Comparison of ENCODE assay signal across 8 cellular contexts in genomic region chr2:230847883-230848388, GRCh38. TPM values are rescaled to one million over a fixed set of nuclear protein-coding genes. Genes with fewer than 3 reads are reported as not detected.
DNase-seq lines count a peak whose midpoint lies in the region; ATAC-seq and TF ChIP-seq lines count a peak whose summit lies in the region.

No MANE protein-coding gene starts in this region.

- no peak overlapping the region for H3K18ac ChIP-seq in neuronal stem cell (ENCODE audit: low read length)

- no peak overlapping the region for H2BK15ac ChIP-seq in neuronal stem cell (ENCODE audit: low read length)

- peak; percentile 83 to 93 (median 88) for TF ChIP-seq CTCF in Peyer's patch (IDR thresholded peaks at IDR 0.05)

- no peak for TF ChIP-seq POLR2A in Peyer's patch (IDR thresholded peaks at IDR 0.05)

- H4K91ac ChIP-seq in neuronal stem cell (ENCODE audit: low read depth, low read length, poor library complexity) = no peak overlapping the region

- H3K4me3 ChIP-seq in Peyer's patch (no peak overlapping the region), neuronal stem cell (ENCODE audit: low read length in 2 of 2) (no peak overlapping the region)

- peaks cover 0 to 4% (median 0%) of the 10 kb centered on the region in 4 donors for H3K9me3 ChIP-seq in Peyer's patch
- peaks cover 0 to 6% of the 10 kb centered on the region in 2 donors for H3K9me3 ChIP-seq in neuronal stem cell (replicated peaks in 1 of 2; ENCODE audit: control insufficient read depth in 2 of 2, insufficient read depth in 1 of 2, low read depth in 1 of 2, low read length in 2 of 2)

- no peak overlapping the region for H3K4ac ChIP-seq in neuronal stem cell (ENCODE audit: low read length)

- no peak overlapping the region for H3K14ac ChIP-seq in neuronal stem cell (ENCODE audit: low read length)

- H3K9ac ChIP-seq in neuronal stem cell (ENCODE audit: low read depth, low read length, poor library complexity) = no peak overlapping the region

- ATAC-seq in GM19043 (IDR thresholded peaks at IDR 0.05; ENCODE audit: low read depth, unreplicated experiment) (peak; percentile 89), HG03457 (IDR thresholded peaks at IDR 0.05; ENCODE audit: unreplicated experiment) (peak; percentile 81)

- DNase-seq in CD1c-positive myeloid dendritic cell (ENCODE audit: extremely low spot score) (peak; percentile 90), Peyer's patch (peak; percentile 89 to 97 (median 93)), activated T-helper 1 cell treated with Interleukin-2 at 50 U/mL for 16 hours (ENCODE audit: low read depth) (peak; percentile 70), fibroblast of peridontal ligament (ENCODE audit: extremely low read depth) (peak; percentile 78), neuronal stem cell (ENCODE audit: low spot score) (no peak), stromal cell of bone marrow (ENCODE audit: low read depth) (peak; percentile 73)

- no peak overlapping the region for H2BK12ac ChIP-seq in neuronal stem cell (ENCODE audit: low read length)

- H3K27me3 ChIP-seq in Peyer's patch = no peaks in the 10 kb centered on the region
- H3K27me3 ChIP-seq in neuronal stem cell (ENCODE audit: control insufficient read depth in 3 of 3, insufficient read depth in 3 of 3, low read depth in 1 of 3, low read length in 3 of 3) = no peaks in the 10 kb centered on the region

- H3K4me1 ChIP-seq in Peyer's patch = peaks cover 0 to 5% (median 0%) of the 10 kb centered on the region in 4 donors
- no peaks in the 10 kb centered on the region for H3K4me1 ChIP-seq in neuronal stem cell (ENCODE audit: control insufficient read depth in 2 of 2, insufficient read depth in 1 of 2, low read depth in 1 of 2, low read length in 2 of 2)

- no peak overlapping the region for H2AK5ac ChIP-seq in neuronal stem cell (ENCODE audit: low read depth, low read length)

- no CpG with 5 or more reads among the region's 32 CpGs for WGBS in neuronal stem cell (ENCODE audit: extremely low coverage in 2 of 2, insufficient read length in 2 of 2, insufficient replicate concordance in 1 of 2), 2 donors

- H3K27ac ChIP-seq in Peyer's patch = no peak overlapping the region
- no peak overlapping the region for H3K27ac ChIP-seq in neuronal stem cell (replicated peaks; ENCODE audit: low read length)

- H3K23ac ChIP-seq in neuronal stem cell (ENCODE audit: low read depth, low read length, poor library complexity) = no peak overlapping the region

- H2BK120ac ChIP-seq in neuronal stem cell (ENCODE audit: low read depth, low read length) = no peak overlapping the region

- no peaks in the 10 kb centered on the region for H3K79me1 ChIP-seq in neuronal stem cell (ENCODE audit: low read depth, low read length)

- H4K8ac ChIP-seq in neuronal stem cell (ENCODE audit: low read depth, low read length) = no peak overlapping the region

- H3K4me2 ChIP-seq in neuronal stem cell (ENCODE audit: insufficient read depth, low read length, poor library complexity, severe bottlenecking) = no peak overlapping the region

- H2AFZ ChIP-seq in neuronal stem cell (ENCODE audit: low read length) = peak overlapping the region; percentile 86

- H3K36me3 ChIP-seq in Peyer's patch (no peaks in the 10 kb centered on the region), neuronal stem cell (replicated peaks in 1 of 2; ENCODE audit: control insufficient read depth in 2 of 2, insufficient read depth in 2 of 2, low read length in 2 of 2) (no peaks in the 10 kb centered on the region)

- no peak overlapping the region for H2BK5ac ChIP-seq in neuronal stem cell (ENCODE audit: low read length)

RNA-seq across cellular contexts. Expression of gene ITM2C, which starts 16.8 kb away (rescaled TPM):
- total RNA-seq in Peyer's patch = 100 to 1,000 TPM in 3 of 4 donors, 10 to 100 TPM in 1; 69.3 to 710 (median 610) TPM
- polyA plus RNA-seq in neuronal stem cell (2013, experiment 1 of 2) = 167 TPM
- polyA plus RNA-seq in neuronal stem cell (2013, experiment 2 of 2) = 168 TPM
